Comparison of ENCODE assay signal across 1 cellular context in genomic region chr1:151147132-151147503, GRCh38.
TF ChIP-seq lines count a peak whose summit lies in the region.

No MANE protein-coding gene starts in this region.

TF ChIP-seq in K562, 482 proteins besides CTCF, POLR2A, EP300 and RAD21 (continued from another document):
- TF ChIP-seq ZSCAN32 (CRISPR knock-in tag; IDR thresholded peaks at IDR 0.05) = no peak
- no peak for TF ChIP-seq FOXP1 (CRISPR knock-in tag; IDR thresholded peaks at IDR 0.05)
- TF ChIP-seq E2F3 (CRISPR knock-in tag; IDR thresholded peaks at IDR 0.05) = no peak
- 0 out of 2 replicates have a peak, but pooled peaks have one; percentile 20 for TF ChIP-seq NKRF (IDR thresholded peaks at IDR 0.05; ENCODE audit: borderline replicate concordance)
- no peak for TF ChIP-seq ZMIZ1 (IDR thresholded peaks at IDR 0.05; ENCODE audit: low read depth in 2 of 2, low read length in 2 of 2)
- TF ChIP-seq CBX2 (IDR thresholded peaks at IDR 0.05; ENCODE audit: insufficient read depth, low read length, poor library complexity, severe bottlenecking) = no peak
- no peak for TF ChIP-seq ZNF586 (CRISPR knock-in tag; conservative IDR thresholded peaks at IDR 0.05)
- no peak for TF ChIP-seq FOXJ3 (CRISPR knock-in tag; IDR thresholded peaks at IDR 0.05)
- TF ChIP-seq ZNF197 (CRISPR knock-in tag; IDR thresholded peaks at IDR 0.05; ENCODE audit: low read depth) = no peak
- TF ChIP-seq CBFB (CRISPR knock-in tag; IDR thresholded peaks at IDR 0.05) = 0 out of 2 replicates have a peak, but pooled peaks have one; percentile 33
- no peak for TF ChIP-seq ZNF121 (CRISPR knock-in tag; conservative IDR thresholded peaks at IDR 0.05)
- 0 out of 2 replicates have a peak, but pooled peaks have one; percentile 67 for TF ChIP-seq ZFX (CRISPR knock-in tag; IDR thresholded peaks at IDR 0.05)
- TF ChIP-seq ZNF830 (CRISPR knock-in tag; IDR thresholded peaks at IDR 0.05) = no peak
- no peak for TF ChIP-seq RAD51 (IDR thresholded peaks at IDR 0.05; ENCODE audit: borderline replicate concordance, low read depth)
- no peak for TF ChIP-seq TFE3 (CRISPR knock-in tag; IDR thresholded peaks at IDR 0.05)
- TF ChIP-seq CUX1 (CRISPR knock-in tag; IDR thresholded peaks at IDR 0.05) = no peak
